ENCODE assay signal across 8 cellular contexts in genomic region chr11:125404811-125405481, GRCh38.
A peak's percentile ranks its signal among the peaks of the same experiment; 100 is the strongest.
DNase-seq lines count a peak whose midpoint lies in the region; ATAC-seq and TF ChIP-seq lines count a peak whose summit lies in the region.

No MANE protein-coding gene starts in this region.

- H2BK120ac ChIP-seq in trophoblast cell (ENCODE audit: insufficient read depth, low read length, poor library complexity): peak overlapping the region; percentile 11

- H4K8ac ChIP-seq in trophoblast cell (ENCODE audit: low read depth, low read length): peak overlapping the region; percentile 58

- H3K4me2 ChIP-seq in trophoblast cell (ENCODE audit: low read length): peak overlapping the region; percentile 13

- H3K9me3 ChIP-seq in SJSA1 (replicated peaks): no peaks in the 10 kb centered on the region
- no peaks in the 10 kb centered on the region for H3K9me3 ChIP-seq in gastroesophageal sphincter
- no peaks in the 10 kb centered on the region for H3K9me3 ChIP-seq in trophoblast cell (ENCODE audit: insufficient read depth, low read depth, low read length)
- no peaks in the 10 kb centered on the region for H3K9me3 ChIP-seq in upper lobe of left lung

- H4K91ac ChIP-seq in trophoblast cell (ENCODE audit: low read depth, low read length): no peak overlapping the region

- H3K4me1 ChIP-seq in SJSA1 (replicated peaks) (no peaks in the 10 kb centered on the region), gastroesophageal sphincter (peaks cover 0 to 12% (median 0%) of the 10 kb centered on the region in 3 donors), trophoblast cell (ENCODE audit: control insufficient read depth in 1 of 2, insufficient read depth in 2 of 2, low read length in 2 of 2) (peaks cover 6% of the 10 kb centered on the region in 2 experiments), upper lobe of left lung (peaks cover 3 to 7% (median 5%) of the 10 kb centered on the region in 4 donors)

- no peak overlapping the region for H3K9ac ChIP-seq in trophoblast cell (ENCODE audit: low read length)

- no peaks in the 10 kb centered on the region for H3K79me2 ChIP-seq in trophoblast cell (ENCODE audit: control insufficient read depth, insufficient read depth, low read length, poor library complexity)

- no peak overlapping the region for H3K23ac ChIP-seq in trophoblast cell (ENCODE audit: low read length)

- H3K4me3 ChIP-seq in BJ (ENCODE audit: low read depth, low read length) (no peak overlapping the region), SJSA1 (no peak overlapping the region), gastroesophageal sphincter (peak overlapping the region in 1 of 2 donors; percentile 6), trophoblast cell (ENCODE audit: low read depth, low read length) (no peak overlapping the region), upper lobe of left lung (no peak overlapping the region)

- ATAC-seq in GM19351 (IDR thresholded peaks at IDR 0.05; ENCODE audit: unreplicated experiment) (peak; percentile 97), HG03520 (IDR thresholded peaks at IDR 0.05; ENCODE audit: unreplicated experiment) (peak; percentile 89), gastroesophageal sphincter (peak; percentile 89), upper lobe of left lung (ENCODE audit: low FRiP score in 2 of 2) (peak; percentile 79 to 92)

- 3 to 12% methylated on average over 7 to 9 of the region's 19 CpGs for WGBS in gastroesophageal sphincter (ENCODE audit: low coverage in 1 of 2), 2 donors
- no CpG with 5 or more reads among the region's 19 CpGs for WGBS in trophoblast cell (ENCODE audit: extremely low coverage, insufficient coverage, insufficient read length)
- WGBS in upper lobe of left lung, 2 donors: 15 to 42% methylated on average over 6 to 19 of the region's 19 CpGs

- POLR2A ChIA-PET in BJ (lab: Charles Lee): no interaction called here

- DNase-seq in BJ (ENCODE audit: low read depth): no peak
- peak; percentile 11 to 50 for DNase-seq in SJSA1 (ENCODE audit: low read depth in 1 of 2, low spot score in 2 of 2)
- peak; percentile 68 for DNase-seq in activated gamma-delta T cell treated with Interleukin-2 at 50 U/mL for 16 hours
- DNase-seq in trophoblast cell: peak; percentile 15 to 54
- peak; percentile 65 to 89 for DNase-seq in upper lobe of left lung

- no peak overlapping the region for H3K14ac ChIP-seq in trophoblast cell (ENCODE audit: low read length)

- TF ChIP-seq EP300 in gastroesophageal sphincter (IDR thresholded peaks at IDR 0.05) (no peak), upper lobe of left lung (IDR thresholded peaks at IDR 0.05) (no peak)

- H2AK5ac ChIP-seq in trophoblast cell (ENCODE audit: low read length): no peak overlapping the region

- no peak overlapping the region for H2BK12ac ChIP-seq in trophoblast cell (ENCODE audit: low read length)

- H3K27me3 ChIP-seq in BJ (ENCODE audit: control insufficient read depth, insufficient read depth, low read length) (peaks cover 27% of the 10 kb centered on the region), SJSA1 (replicated peaks) (no peaks in the 10 kb centered on the region), gastroesophageal sphincter (peaks cover 9% of the 10 kb centered on the region), trophoblast cell (ENCODE audit: insufficient read depth, low read length) (no peaks in the 10 kb centered on the region), upper lobe of left lung (peaks cover 0 to 2% (median 0%) of the 10 kb centered on the region in 4 donors)

- no peak overlapping the region for H3K4ac ChIP-seq in trophoblast cell (ENCODE audit: low read depth, low read length)

- no peak for TF ChIP-seq POLR2A in gastroesophageal sphincter (IDR thresholded peaks at IDR 0.05)
- no peak for TF ChIP-seq POLR2A in upper lobe of left lung (IDR thresholded peaks at IDR 0.05)

- H2BK5ac ChIP-seq in trophoblast cell (ENCODE audit: low read depth, low read length, poor library complexity): no peak overlapping the region

- CTCF ChIA-PET in BJ (lab: Yijun Ruan, JAX): interaction anchor here (0.6 to 3.7 kb wide), 45 partner anchors 9 to 486 kb away, joined by 3 to 36 read pairs (median 5); partner anchors contain the start of genes HEPN1 and PKNOX2

- no peak overlapping the region for H3K27ac ChIP-seq in SJSA1
- H3K27ac ChIP-seq in gastroesophageal sphincter: peak overlapping the region in 1 of 4 donors; percentile 20
- no peak overlapping the region for H3K27ac ChIP-seq in trophoblast cell (ENCODE audit: low read depth, low read length)
- peak overlapping the region; percentile 23 to 56 (median 37) for H3K27ac ChIP-seq in upper lobe of left lung

- TF ChIP-seq CTCF in BJ (IDR thresholded peaks at IDR 0.05; ENCODE audit: insufficient read depth, low read depth, low read length) (peak; percentile 98), gastroesophageal sphincter (IDR thresholded peaks at IDR 0.05) (peak in 3 of 4 experiments; percentile 81 to 98 (median 91)), upper lobe of left lung (IDR thresholded peaks at IDR 0.05) (peak; percentile 86 to 99 (median 92))

- H4K12ac ChIP-seq in trophoblast cell (ENCODE audit: low read depth, low read length): no peak overlapping the region

- no peak overlapping the region for H2AFZ ChIP-seq in trophoblast cell (ENCODE audit: insufficient read depth, low read length, poor library complexity)

- H3K36me3 ChIP-seq in BJ (ENCODE audit: control insufficient read depth, insufficient read depth, low read length) (no peaks in the 10 kb centered on the region), SJSA1 (no peaks in the 10 kb centered on the region), gastroesophageal sphincter (peaks cover 0 to 6% of the 10 kb centered on the region in 2 donors), trophoblast cell (ENCODE audit: control insufficient read depth in 1 of 2, insufficient read depth in 2 of 2, low read length in 2 of 2) (no peaks in the 10 kb centered on the region), upper lobe of left lung (no peaks in the 10 kb centered on the region)

- no peak overlapping the region for H3K18ac ChIP-seq in trophoblast cell (ENCODE audit: low read length)

- peaks cover 3% of the 10 kb centered on the region for H3K79me1 ChIP-seq in trophoblast cell (ENCODE audit: low read length)

Comparison
In these comparisons a context has a peak if more than half of its experiments do, and no peak if none do; other contexts are left out.
1. H3K27ac ChIP-seq: peak in upper lobe of left lung (4 of 4); none in SJSA1 (single experiment) and trophoblast cell (single experiment).
2. Peak in every context shown above with its lines, with median percentiles within 50 percentile points of each other: CTCF ChIP-seq and ATAC-seq.